In genomic region chr17:79154446-79154845, GRCh38 we compare ENCODE assay signal across 12 cellular contexts.
"Had no signal": no experiment of that assay in that cellular context is flagged by ENCODE, and none has a peak within 500 bp of the region (broad histone marks: within the 10 kb centered on the region; RNA-seq: fewer than 3 reads in every experiment).

No MANE protein-coding gene starts in this region.

- ATAC-seq: gastroesophageal sphincter; mucosa of descending colon; natural killer cell treated with Interleukin-12 subunit alpha and Interleukin-12 subunit beta and Interleukin-15 and Interleukin-18, amount 100 ng/mL, for 72 hours had no signal

- DNase-seq: activated CD4-positive, alpha-beta T cell treated with anti-CD3 and anti-CD28 coated beads, Interleukin-2, amount 50 U/mL, for 4 hours; activated CD4-positive, CD25-positive, alpha-beta regulatory T cell treated with anti-CD3 and anti-CD28 coated beads, Interleukin-2, amount 50 U/mL, for 72 hours; activated T-cell treated with anti-CD3 and anti-CD28 coated beads, Interleukin-2, amount 50 U/mL, for 1 hour; brain microvascular endothelial cell; cerebellar nuclear complex; dermis blood vessel endothelial cell; hippocampal formation; mucosa of descending colon; small intestine; tibial artery had no signal

- H3K27ac ChIP-seq: brain microvascular endothelial cell, gastroesophageal sphincter, tibial artery had no signal

- H3K9me3 ChIP-seq: gastroesophageal sphincter, mucosa of descending colon, tibial artery had no signal

- H3K4me1 ChIP-seq: gastroesophageal sphincter, tibial artery had no signal

- H3K36me3 ChIP-seq: brain microvascular endothelial cell, gastroesophageal sphincter, tibial artery had no signal

- H3K4me3 ChIP-seq: gastroesophageal sphincter, mucosa of descending colon, tibial artery had no signal

- H3K27me3 ChIP-seq: brain microvascular endothelial cell had no signal
